ENCODE assay signal across 9 cellular contexts in genomic region chr6:39885691-39886090, GRCh38.
"Had no signal": no experiment of that assay in that cellular context is flagged by ENCODE, and none has a peak within 500 bp of the region (broad histone marks: within the 10 kb centered on the region; RNA-seq: fewer than 3 reads in every experiment).

No MANE protein-coding gene starts in this region.

- ATAC-seq: sciatic nerve; stimulated activated naive CD8-positive, alpha-beta T cell treated with anti-CD3 and anti-CD28 coated beads, Interleukin-15, Interleukin-2, amounts not matched to agents 100 U/mL and 50 U/mL, for 24 hours; T-cell had no signal

- H3K4me3 ChIP-seq: prostate gland had no signal

- H3K4me1 ChIP-seq: prostate gland had no signal

- H3K9me3 ChIP-seq: prostate gland had no signal

- H3K36me3 ChIP-seq: prostate gland, WERI-Rb-1 had no signal

- H3K27ac ChIP-seq: prostate gland, WERI-Rb-1 had no signal

- DNase-seq: activated CD4-positive, alpha-beta T cell treated with anti-CD3 and anti-CD28 coated beads for 4 hours; activated naive CD4-positive, alpha-beta T cell treated with anti-CD3 and anti-CD28 coated beads, Interleukin-2, amount 50 U/mL, for 16 hours; stimulated activated CD4-positive, alpha-beta T cell treated with anti-CD3 and anti-CD28 coated beads, Interleukin-2, amount 100 ng/mL, for 48 hours; stimulated activated CD8-positive, alpha-beta memory T cell treated with anti-CD3 and anti-CD28 coated beads, Interleukin-4, amount 100 ng/mL, for 48 hours; stimulated activated naive CD8-positive, alpha-beta T cell treated with anti-CD3 and anti-CD28 coated beads, Interleukin-15, Interleukin-2, amounts not matched to agents 100 U/mL and 50 U/mL, for 24 hours; T-cell; WERI-Rb-1 had no signal
